ENCODE assay signal across 3 cellular contexts in the genomic region with DNA sequence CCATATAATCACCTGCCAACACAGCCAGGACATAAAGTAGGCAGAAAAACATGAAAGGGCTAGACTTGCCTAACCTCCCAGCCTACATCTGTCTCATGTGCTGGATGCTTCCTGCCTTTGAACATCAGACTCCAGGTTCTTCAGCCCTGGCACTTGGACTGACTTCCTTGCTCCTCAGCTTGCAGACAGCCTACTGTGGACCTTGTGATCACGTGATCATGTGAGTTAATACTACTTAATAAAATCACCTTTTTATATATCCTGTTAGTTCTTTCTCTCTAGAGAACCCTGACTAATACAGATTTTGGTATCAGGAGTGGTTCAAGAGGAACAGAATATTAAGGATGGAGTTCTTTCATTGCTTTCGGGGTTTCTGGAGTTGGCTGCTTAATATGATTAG.
TF ChIP-seq lines count a peak whose summit lies in the region.

No MANE protein-coding gene starts in this region.

TF ChIP-seq in HepG2, 621 proteins besides CTCF, POLR2A, EP300 and RAD21:
- TF ChIP-seq ZNF484 (CRISPR knock-in tag; IDR thresholded peaks at IDR 0.05; ENCODE audit: borderline replicate concordance, low read depth) (no peak), RAD51 (IDR thresholded peaks at IDR 0.05; ENCODE audit: borderline replicate concordance) (peak; percentile 72)
- TF ChIP-seq, protein P1, sequence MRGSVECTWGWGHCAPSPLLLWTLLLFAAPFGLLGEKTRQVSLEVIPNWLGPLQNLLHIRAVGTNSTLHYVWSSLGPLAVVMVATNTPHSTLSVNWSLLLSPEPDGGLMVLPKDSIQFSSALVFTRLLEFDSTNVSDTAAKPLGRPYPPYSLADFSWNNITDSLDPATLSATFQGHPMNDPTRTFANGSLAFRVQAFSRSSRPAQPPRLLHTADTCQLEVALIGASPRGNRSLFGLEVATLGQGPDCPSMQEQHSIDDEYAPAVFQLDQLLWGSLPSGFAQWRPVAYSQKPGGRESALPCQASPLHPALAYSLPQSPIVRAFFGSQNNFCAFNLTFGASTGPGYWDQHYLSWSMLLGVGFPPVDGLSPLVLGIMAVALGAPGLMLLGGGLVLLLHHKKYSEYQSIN (CRISPR knock-in tag; IDR thresholded peaks at IDR 0.05; ENCODE audit: borderline replicate concordance): no peak

TF ChIP-seq in GM12878, 131 proteins besides CTCF, POLR2A, EP300 and RAD21:
- TF ChIP-seq MEF2B (IDR thresholded peaks at IDR 0.05; ENCODE audit: partially characterized antibody, poor library complexity, severe bottlenecking) (no peak), RAD51 (IDR thresholded peaks at IDR 0.05) (peak; percentile 45; the same call in 1 of the 2 replicates)

TF ChIP-seq in K562, 482 proteins besides CTCF, POLR2A, EP300 and RAD21:
- no peak for TF ChIP-seq ZNF408 (CRISPR knock-in tag; IDR thresholded peaks at IDR 0.05; ENCODE audit: low read depth)
- TF ChIP-seq, protein P2, sequence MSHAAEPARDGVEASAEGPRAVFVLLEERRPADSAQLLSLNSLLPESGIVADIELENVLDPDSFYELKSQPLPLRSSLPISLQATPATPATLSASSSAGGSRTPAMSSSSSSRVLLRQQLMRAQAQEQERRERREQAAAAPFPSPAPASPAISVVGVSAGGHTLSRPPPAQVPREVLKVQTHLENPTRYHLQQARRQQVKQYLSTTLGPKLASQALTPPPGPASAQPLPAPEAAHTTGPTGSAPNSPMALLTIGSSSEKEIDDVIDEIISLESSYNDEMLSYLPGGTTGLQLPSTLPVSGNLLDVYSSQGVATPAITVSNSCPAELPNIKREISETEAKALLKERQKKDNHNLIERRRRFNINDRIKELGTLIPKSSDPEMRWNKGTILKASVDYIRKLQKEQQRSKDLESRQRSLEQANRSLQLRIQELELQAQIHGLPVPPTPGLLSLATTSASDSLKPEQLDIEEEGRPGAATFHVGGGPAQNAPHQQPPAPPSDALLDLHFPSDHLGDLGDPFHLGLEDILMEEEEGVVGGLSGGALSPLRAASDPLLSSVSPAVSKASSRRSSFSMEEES (CRISPR knock-in tag; IDR thresholded peaks at IDR 0.05): peak; percentile 79
- TF ChIP-seq, protein P3, sequence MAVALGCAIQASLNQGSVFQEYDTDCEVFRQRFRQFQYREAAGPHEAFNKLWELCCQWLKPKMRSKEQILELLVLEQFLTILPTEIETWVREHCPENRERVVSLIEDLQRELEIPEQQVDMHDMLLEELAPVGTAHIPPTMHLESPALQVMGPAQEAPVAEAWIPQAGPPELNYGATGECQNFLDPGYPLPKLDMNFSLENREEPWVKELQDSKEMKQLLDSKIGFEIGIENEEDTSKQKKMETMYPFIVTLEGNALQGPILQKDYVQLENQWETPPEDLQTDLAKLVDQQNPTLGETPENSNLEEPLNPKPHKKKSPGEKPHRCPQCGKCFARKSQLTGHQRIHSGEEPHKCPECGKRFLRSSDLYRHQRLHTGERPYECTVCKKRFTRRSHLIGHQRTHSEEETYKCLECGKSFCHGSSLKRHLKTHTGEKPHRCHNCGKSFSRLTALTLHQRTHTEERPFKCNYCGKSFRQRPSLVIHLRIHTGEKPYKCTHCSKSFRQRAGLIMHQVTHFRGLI (CRISPR knock-in tag; IDR thresholded peaks at IDR 0.05): no peak
